In genomic region chr6:73520688-73521350, GRCh38 we compare ENCODE assay signal across 8 cellular contexts. TPM values are rescaled to one million over a fixed set of nuclear protein-coding genes. Genes with fewer than 3 reads are reported as not detected.
DNase-seq lines count a peak whose midpoint lies in the region; TF ChIP-seq lines count a peak whose summit lies in the region.

TSS of gene EEF1A1 (minus strand) at chr6:73521032. CDS start at chr6:73520026, 1,006 bp downstream.

- H3K23ac ChIP-seq in H9 (ENCODE audit: insufficient read length, low read depth, low read length) = peak within 1 kb of the TSS; percentile 55

- H2BK12ac ChIP-seq in H9 (ENCODE audit: insufficient read length, low read depth, low read length) = no peak within 1 kb of the TSS

- peak; percentile 100 for DNase-seq in ELR (ENCODE audit: low read depth)
- DNase-seq in H9 = peak; percentile 99
- peak; percentile 99 for DNase-seq in MM.1S
- DNase-seq in SIG-M5 treated with dmso at 0.1 percent for 504 hours (lab: John Stamatoyannopoulos, UW; ENCODE audit: unreplicated experiment) = peak; percentile 99
- peak; percentile 100 for DNase-seq in activated gamma-delta T cell treated with Interleukin-2 at 50 U/mL for 16 hours
- DNase-seq in fibroblast of villous mesenchyme (ENCODE audit: low read depth) = peak; percentile 100
- peak; percentile 98 for DNase-seq in neural crest cell (ENCODE audit: low read depth, low spot score)

- TF ChIP-seq CTCF in H9 (conservative IDR thresholded peaks at IDR 0.05) (no peak), MM.1S (IDR thresholded peaks at IDR 0.05; ENCODE audit: low read length) (no peak), fibroblast of villous mesenchyme (IDR thresholded peaks at IDR 0.05; ENCODE audit: insufficient read depth, low read depth, low read length) (no peak), neural crest cell (conservative IDR thresholded peaks at IDR 0.05) (no peak)

- H3K9me3 ChIP-seq in H9 (ENCODE audit: control insufficient read depth, low read depth, low read length) = no peaks in the 10 kb centered on the region
- no peaks in the 10 kb centered on the region for H3K9me3 ChIP-seq in MM.1S (replicated peaks; ENCODE audit: insufficient read depth, low read length)
- H3K9me3 ChIP-seq in stomach smooth muscle (ENCODE audit: control insufficient read depth in 2 of 2, low read length in 2 of 2) = no peaks in the 10 kb centered on the region

- H3K36me3 Mint-ChIP-seq in H9 (ENCODE audit: insufficient read depth in 1 of 3, low read depth in 3 of 3) (peaks cover 47 to 52% (median 50%) of the 10 kb centered on the region in 3 experiments), neural crest cell (ENCODE audit: low read depth) (peaks cover 43% of the 10 kb centered on the region)

- H2BK5ac ChIP-seq in H9 (ENCODE audit: insufficient read length, low read length) = peak within 1 kb of the TSS; percentile 91

- no peaks in the 10 kb centered on the region for H3K9me2 ChIP-seq in MM.1S (replicated peaks; ENCODE audit: insufficient read depth, low read length)

- peaks cover 13% of the 10 kb centered on the region for H3K27me3 Mint-ChIP-seq in H9 (ENCODE audit: low read depth)
- H3K27me3 Mint-ChIP-seq in neural crest cell (ENCODE audit: low read depth) = peaks cover 38% of the 10 kb centered on the region

- H4K20me1 ChIP-seq in H9 (ENCODE audit: control insufficient read depth, insufficient read depth, insufficient read length) = no peaks in the 10 kb centered on the region
- peaks cover 40% of the 10 kb centered on the region for H4K20me1 ChIP-seq in MM.1S (ENCODE audit: insufficient read depth, low read length)

- peak within 1 kb of the TSS; percentile 96 for H3K56ac ChIP-seq in H9 (ENCODE audit: insufficient read length, low read depth, low read length)

- no peak within 1 kb of the TSS for H2BK20ac ChIP-seq in H9 (ENCODE audit: low read depth, low read length, poor library complexity, severe bottlenecking)

- H3K9me3 Mint-ChIP-seq in H9 = peaks cover 14 to 16% of the 10 kb centered on the region in 2 experiments
- no peaks in the 10 kb centered on the region for H3K9me3 Mint-ChIP-seq in neural crest cell

- no peaks in the 10 kb centered on the region for H3K27me3 ChIP-seq in H9 (ENCODE audit: insufficient read depth, low read length)
- no peaks in the 10 kb centered on the region for H3K27me3 ChIP-seq in MM.1S (replicated peaks; ENCODE audit: insufficient read depth, low read length)
- H3K27me3 ChIP-seq in stomach smooth muscle (ENCODE audit: control insufficient read depth in 1 of 2, insufficient read depth in 2 of 2, low read length in 2 of 2) = no peaks in the 10 kb centered on the region

- H4K5ac ChIP-seq in H9 (ENCODE audit: insufficient read length, low read depth, low read length) = peak within 1 kb of the TSS; percentile 95

- peaks cover 25 to 41% of the 10 kb centered on the region in 2 experiments for H3K4me1 Mint-ChIP-seq in H9
- peaks cover 48% of the 10 kb centered on the region for H3K4me1 Mint-ChIP-seq in neural crest cell

- peak within 1 kb of the TSS; percentile 100 for H3K9ac ChIP-seq in H9 (ENCODE audit: extremely low read depth, insufficient read length, low read length)
- peak within 1 kb of the TSS; percentile 100 for H3K9ac ChIP-seq in MM.1S (ENCODE audit: low read length)
- H3K9ac ChIP-seq in stomach smooth muscle (ENCODE audit: low read length in 2 of 2) = peak within 1 kb of the TSS; percentile 98 to 100

- no CpG with 5 or more reads among the region's 53 CpGs for WGBS in H9 (ENCODE audit: extremely low coverage, insufficient read length, low lambda C conversion rate)

- H2AFZ ChIP-seq in H9 (ENCODE audit: low read length) = no peak within 1 kb of the TSS
- peak within 1 kb of the TSS; percentile 42 for H2AFZ ChIP-seq in MM.1S (ENCODE audit: low read length)

- H3K79me2 ChIP-seq in H9 (ENCODE audit: insufficient read depth, low read length) = peaks cover 10% of the 10 kb centered on the region; the same call in 1 of the 2 replicates
- H3K79me2 ChIP-seq in MM.1S (ENCODE audit: low read length) = peaks cover 47% of the 10 kb centered on the region

- H2BK120ac ChIP-seq in H9 (ENCODE audit: low read depth, low read length, poor library complexity, severe bottlenecking) = peak within 1 kb of the TSS; percentile 56

- no peaks in the 10 kb centered on the region for H3K79me1 ChIP-seq in H9 (ENCODE audit: insufficient read depth, low read depth, low read length, poor library complexity, severe bottlenecking)

- H3K23me2 ChIP-seq in H9 (ENCODE audit: insufficient read length, low read depth, low read length, poor library complexity, severe bottlenecking) = peaks cover 3% of the 10 kb centered on the region

- peaks cover 70% of the 10 kb centered on the region for H3F3A ChIP-seq in MM.1S (ENCODE audit: insufficient read depth, low read length)

- no peak within 1 kb of the TSS for H2BK15ac ChIP-seq in H9 (ENCODE audit: low read depth, low read length)

- H3K4me3 ChIP-seq in MM.1S (ENCODE audit: low read length) (peak within 1 kb of the TSS; percentile 97), fibroblast of villous mesenchyme (ENCODE audit: low read depth, low read length) (peak within 1 kb of the TSS; percentile 80), stomach smooth muscle (ENCODE audit: low read length in 2 of 2) (peak within 1 kb of the TSS; percentile 98 to 99)

- H3K27ac ChIP-seq in H9 (ENCODE audit: insufficient read length, low read depth, low read length) (peak within 1 kb of the TSS; percentile 92), MM.1S (ENCODE audit: low read length) (peak within 1 kb of the TSS; percentile 92), stomach smooth muscle (ENCODE audit: low read length) (peak within 1 kb of the TSS; percentile 99)

- H3K4me3 Mint-ChIP-seq in H9 (peak within 1 kb of the TSS; percentile 93 to 96), neural crest cell (peak within 1 kb of the TSS; percentile 94)

- peak within 1 kb of the TSS; percentile 48 for H4K91ac ChIP-seq in H9 (ENCODE audit: insufficient read length, low read depth, low read length)

- H3T11ph ChIP-seq in H9 (ENCODE audit: low read length) = no peak within 1 kb of the TSS

- peak within 1 kb of the TSS; percentile 43 for H2AK5ac ChIP-seq in H9 (ENCODE audit: insufficient read length, low read length)

- H3K4me1 ChIP-seq in H9 (ENCODE audit: insufficient read depth, low read length) (no peaks in the 10 kb centered on the region), MM.1S (ENCODE audit: low read length) (peaks cover 18% of the 10 kb centered on the region), stomach smooth muscle (ENCODE audit: control insufficient read depth, insufficient read depth, low read length) (peaks cover 37% of the 10 kb centered on the region)

- H4K8ac ChIP-seq in H9 (replicated peaks; ENCODE audit: insufficient read length, low read depth, low read length) = peak within 1 kb of the TSS; percentile 94

- peak within 1 kb of the TSS; percentile 100 for H3K14ac ChIP-seq in H9 (ENCODE audit: insufficient read depth, low read length)

- peak within 1 kb of the TSS; percentile 65; the same call in 1 of the 2 replicates for H3K4ac ChIP-seq in H9 (ENCODE audit: low read depth, low read length)

- peak within 1 kb of the TSS; percentile 73 for H3K4me2 ChIP-seq in H9 (ENCODE audit: insufficient read depth, insufficient read length, low read length)
- peak within 1 kb of the TSS; percentile 92 for H3K4me2 ChIP-seq in MM.1S (ENCODE audit: low read depth, low read length)

- peak within 1 kb of the TSS; percentile 99 for H3K18ac ChIP-seq in H9 (ENCODE audit: insufficient read length, low read depth, low read length)

- H3K36me3 ChIP-seq in MM.1S (replicated peaks; ENCODE audit: insufficient read depth, low read length) (peaks cover 25% of the 10 kb centered on the region), stomach smooth muscle (ENCODE audit: control insufficient read depth in 2 of 2, insufficient read depth in 2 of 2, low read length in 2 of 2) (peaks cover 19 to 38% of the 10 kb centered on the region in 2 donors)

- H3K27ac Mint-ChIP-seq in H9 (peak within 1 kb of the TSS; percentile 98 to 100 (median 100)), neural crest cell (ENCODE audit: unreplicated experiment) (peak within 1 kb of the TSS; percentile 99)

RNA-seq across cellular contexts. Expression of gene EEF1A1, which starts in this region (rescaled TPM):
- total RNA-seq in H9 (2021) (13,057 and 13,182 TPM in 2 replicates), fibroblast of villous mesenchyme (14,096 and 18,582 TPM in 2 replicates), neural crest cell (11,869 and 11,975 TPM in 2 replicates)

Comparison
In these comparisons a context has a peak if more than half of its experiments do, and no peak if none do; other contexts are left out.
1. Peak in every context shown above with its lines: DNase-seq, H3K4me3 ChIP-seq and H3K27ac ChIP-seq.